Comparison of ENCODE assay signal across 9 cellular contexts in the genomic region with DNA sequence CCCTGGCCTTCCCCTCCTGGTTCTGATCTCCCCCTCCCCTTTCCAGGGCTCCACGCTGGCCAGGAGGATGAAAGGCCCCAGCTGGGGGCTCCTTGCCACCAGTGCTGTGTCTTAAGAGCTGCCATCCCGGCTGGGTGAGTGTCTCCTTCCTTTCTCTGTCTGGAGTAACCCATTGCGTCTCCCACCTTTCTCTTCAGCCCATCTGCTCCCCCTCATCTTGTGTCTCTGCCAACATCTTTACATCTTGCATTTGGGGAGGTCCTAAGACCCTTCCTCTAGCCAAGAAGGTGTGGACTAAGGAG. TPM values are rescaled to one million over a fixed set of nuclear protein-coding genes. Genes with fewer than 3 reads are reported as not detected.
DNase-seq lines count a peak whose midpoint lies in the region; ATAC-seq and TF ChIP-seq lines count a peak whose summit lies in the region.
"Had no signal": no experiment of that assay in that cellular context is flagged by ENCODE, and none has a peak within 500 bp of the region (broad histone marks: within the 10 kb centered on the region; RNA-seq: fewer than 3 reads in every experiment).

No MANE protein-coding gene starts in this region.

- peaks cover 0 to 51% (median 32%) of the 10 kb centered on the region in 12 donors for H3K4me1 ChIP-seq in heart left ventricle
- H3K4me1 ChIP-seq in mucosa of descending colon (ENCODE audit: low read depth), result peaks cover 38% of the 10 kb centered on the region
- H3K4me1 ChIP-seq in uterus, result peaks cover 0 to 22% of the 10 kb centered on the region in 2 donors

- H3K27ac Mint-ChIP-seq in chondrocyte (ENCODE audit: unreplicated experiment), result peak overlapping the region; percentile 93

- H3K27ac ChIP-seq in heart left ventricle (peak overlapping the region; percentile 60 to 94 (median 90)), uterus (peak overlapping the region; percentile 86 to 88)

- no peaks in the 10 kb centered on the region for H3K27me3 Mint-ChIP-seq in chondrocyte (ENCODE audit: low read depth)

- intact Hi-C loops in heart left ventricle (cut with DNase I), result loop anchor here in 3 of 10 donors (2.0 to 10.0 kb wide), 3 partner anchors 14 to 248 kb away; a partner anchor contains a TSS
- intact Hi-C loops in Right ventricle myocardium superior (cut with DNase I), result no loop called here
- intact Hi-C loops in mucosa of descending colon (cut with DNase I, micrococcal nuclease), result no loop called here
- intact Hi-C loops in uterus (cut with DNase I; ENCODE audit: low total_unique reads), result no loop called here

- WGBS in heart left ventricle, 4 donors, result 10 to 15% (median 11%) methylated on average over 3 of the region's 3 CpGs

- H3K4me3 Mint-ChIP-seq in chondrocyte (ENCODE audit: unreplicated experiment), result peak overlapping the region; percentile 97

- ATAC-seq in heart left ventricle (no peak), Right ventricle myocardium superior (ENCODE audit: poor library complexity) (no peak), mucosa of descending colon (peak; percentile 0), HG02840 (IDR thresholded peaks at IDR 0.05; ENCODE audit: low FRiP score, unreplicated experiment) (no peak)

- DNase-seq in heart left ventricle, result no peak
- DNase-seq in Right ventricle myocardium superior, result no peak
- no peak for DNase-seq in chondrocyte (ENCODE audit: low spot score)
- DNase-seq in mucosa of descending colon, result no peak
- no peak for DNase-seq in uterus
- no peak for DNase-seq in stimulated activated CD8-positive, alpha-beta memory T cell treated with anti-CD3 and anti-CD28 coated beads, Interleukin-4, amount 100 ng/mL, for 48 hours
- no peak for DNase-seq in hippocampal formation (lab: John Stamatoyannopoulos, UW)
- DNase-seq: activated CD8-positive, alpha-beta memory T cell treated with anti-CD3 and anti-CD28 coated beads for 24 hours had no signal

- peaks cover 5% of the 10 kb centered on the region for H3K36me3 Mint-ChIP-seq in chondrocyte (ENCODE audit: low read depth)

- H3K9me3 Mint-ChIP-seq in chondrocyte (ENCODE audit: low read depth), result no peaks in the 10 kb centered on the region

- H3K4me1 Mint-ChIP-seq in chondrocyte (ENCODE audit: low read depth), result peaks cover 44% of the 10 kb centered on the region

- peaks cover 0 to 41% (median 27%) of the 10 kb centered on the region in 9 donors for H3K36me3 ChIP-seq in heart left ventricle
- no peaks in the 10 kb centered on the region for H3K36me3 ChIP-seq in mucosa of descending colon (ENCODE audit: low read depth)
- no peaks in the 10 kb centered on the region for H3K36me3 ChIP-seq in uterus

- TF ChIP-seq CTCF in heart left ventricle (IDR thresholded peaks at IDR 0.05) (no peak), chondrocyte (IDR thresholded peaks at IDR 0.05) (no peak), mucosa of descending colon (IDR thresholded peaks at IDR 0.05) (no peak), uterus (IDR thresholded peaks at IDR 0.05) (no peak)

- H3K4me3 ChIP-seq in heart left ventricle (peak overlapping the region; percentile 60 to 96 (median 76)), mucosa of descending colon (peak overlapping the region; percentile 47), uterus (peak overlapping the region; percentile 58 to 79)

- H3K9me3 ChIP-seq in heart left ventricle (no peaks in the 10 kb centered on the region), mucosa of descending colon (no peaks in the 10 kb centered on the region), uterus (no peaks in the 10 kb centered on the region)

- H3K27me3 ChIP-seq in heart left ventricle (no peaks in the 10 kb centered on the region), uterus (no peaks in the 10 kb centered on the region)

- TF ChIP-seq POLR2A in heart left ventricle (IDR thresholded peaks at IDR 0.05), result no peak
- no peak for TF ChIP-seq POLR2A in uterus (IDR thresholded peaks at IDR 0.05)

RNA-seq across cellular contexts. Expression of a gene that starts 0.5 kb away (rescaled TPM):
- total RNA-seq in heart left ventricle, result 10 to 100 TPM; 30.0 to 40.3 (median 36.7) TPM
- polyA plus RNA-seq in heart left ventricle, result 10 to 100 TPM; 16.6 to 52.9 TPM
- 37.3 TPM for total RNA-seq in Right ventricle myocardium superior
- 21.8 to 34.2 TPM (median 25.9 TPM) in 3 replicates for total RNA-seq in chondrocyte
- 100 to 1,000 TPM in 1 of 3 donors, 10 to 100 TPM in 2; 40.6 to 116 (median 41.4) TPM for total RNA-seq in mucosa of descending colon
- 10 to 100 TPM; 16.7 to 57.6 (median 21.4) TPM for total RNA-seq in uterus

RNA-seq across cellular contexts. Expression of a gene that starts 4.4 kb away (rescaled TPM):
- total RNA-seq in heart left ventricle (10 to 100 TPM in 2 of 9 donors, 1 to 10 TPM in 7; 2.9 to 11.4 (median 5.6) TPM), Right ventricle myocardium superior (6.7 TPM), chondrocyte (11.0 to 20.7 TPM (median 11.2 TPM) in 3 replicates), mucosa of descending colon (10 to 100 TPM; 16.2 to 17.3 (median 17.1) TPM), uterus (10 to 100 TPM in 1 of 4 donors, 1 to 10 TPM in 2, under 1 TPM in 1; 0.88 to 23.5 (median 6.5) TPM)
- polyA plus RNA-seq in heart left ventricle, result 10 to 100 TPM in 1 of 2 donors, 1 to 10 TPM in 1; 2.1 to 10.1 TPM

RNA-seq across cellular contexts. Expression of a gene that starts 14.2 kb away (rescaled TPM):
- 10 to 100 TPM; 23.7 to 85.1 (median 62.5) TPM for total RNA-seq in heart left ventricle
- 100 to 1,000 TPM in 1 of 2 donors, 10 to 100 TPM in 1; 48.6 to 102 TPM for polyA plus RNA-seq in heart left ventricle
- total RNA-seq in Right ventricle myocardium superior, result 67.7 TPM
- 135 to 182 TPM (median 136 TPM) in 3 replicates for total RNA-seq in chondrocyte
- 100 to 1,000 TPM; 157 to 185 (median 157) TPM for total RNA-seq in mucosa of descending colon
- total RNA-seq in uterus, result 100 to 1,000 TPM in 1 of 4 donors, 10 to 100 TPM in 2, 1 to 10 TPM in 1; 8.5 to 174 (median 49.4) TPM

RNA-seq across cellular contexts. Expression of a gene that starts 21.2 kb away (rescaled TPM):
- total RNA-seq in heart left ventricle (10 to 100 TPM in 5 of 9 donors, 1 to 10 TPM in 4; 7.7 to 13.0 (median 10.0) TPM), Right ventricle myocardium superior (6.5 TPM), chondrocyte (7.3 to 8.2 TPM (median 7.6 TPM) in 3 replicates), mucosa of descending colon (10 to 100 TPM; 15.3 to 18.3 (median 17.3) TPM), uterus (10 to 100 TPM in 2 of 4 donors, 1 to 10 TPM in 2; 5.1 to 26.2 (median 11.4) TPM)
- polyA plus RNA-seq in heart left ventricle, result 1 to 10 TPM; 6.2 to 9.2 TPM

RNA-seq across cellular contexts. Expression of a gene that starts 45.6 kb away (rescaled TPM):
- total RNA-seq in heart left ventricle (10 to 100 TPM in 4 of 9 donors, 1 to 10 TPM in 5; 8.5 to 14.9 (median 9.9) TPM), Right ventricle myocardium superior (10.3 TPM), chondrocyte (40.3 to 63.9 TPM (median 44.0 TPM) in 3 replicates), mucosa of descending colon (10 to 100 TPM in 1 of 3 donors, 1 to 10 TPM in 2; 2.3 to 35.5 (median 5.4) TPM), uterus (10 to 100 TPM; 30.6 to 49.4 (median 41.7) TPM)
- 1 to 10 TPM; 7.2 to 9.7 TPM for polyA plus RNA-seq in heart left ventricle
